Comparison of ENCODE assay signal across 1 cellular context in genomic region chrX:57592894-57593215, GRCh38.
TF ChIP-seq lines count a peak whose summit lies in the region.

No MANE protein-coding gene starts in this region.

TF ChIP-seq in K562, 482 proteins besides CTCF, POLR2A, EP300 and RAD21:
- TF ChIP-seq, protein P1, sequence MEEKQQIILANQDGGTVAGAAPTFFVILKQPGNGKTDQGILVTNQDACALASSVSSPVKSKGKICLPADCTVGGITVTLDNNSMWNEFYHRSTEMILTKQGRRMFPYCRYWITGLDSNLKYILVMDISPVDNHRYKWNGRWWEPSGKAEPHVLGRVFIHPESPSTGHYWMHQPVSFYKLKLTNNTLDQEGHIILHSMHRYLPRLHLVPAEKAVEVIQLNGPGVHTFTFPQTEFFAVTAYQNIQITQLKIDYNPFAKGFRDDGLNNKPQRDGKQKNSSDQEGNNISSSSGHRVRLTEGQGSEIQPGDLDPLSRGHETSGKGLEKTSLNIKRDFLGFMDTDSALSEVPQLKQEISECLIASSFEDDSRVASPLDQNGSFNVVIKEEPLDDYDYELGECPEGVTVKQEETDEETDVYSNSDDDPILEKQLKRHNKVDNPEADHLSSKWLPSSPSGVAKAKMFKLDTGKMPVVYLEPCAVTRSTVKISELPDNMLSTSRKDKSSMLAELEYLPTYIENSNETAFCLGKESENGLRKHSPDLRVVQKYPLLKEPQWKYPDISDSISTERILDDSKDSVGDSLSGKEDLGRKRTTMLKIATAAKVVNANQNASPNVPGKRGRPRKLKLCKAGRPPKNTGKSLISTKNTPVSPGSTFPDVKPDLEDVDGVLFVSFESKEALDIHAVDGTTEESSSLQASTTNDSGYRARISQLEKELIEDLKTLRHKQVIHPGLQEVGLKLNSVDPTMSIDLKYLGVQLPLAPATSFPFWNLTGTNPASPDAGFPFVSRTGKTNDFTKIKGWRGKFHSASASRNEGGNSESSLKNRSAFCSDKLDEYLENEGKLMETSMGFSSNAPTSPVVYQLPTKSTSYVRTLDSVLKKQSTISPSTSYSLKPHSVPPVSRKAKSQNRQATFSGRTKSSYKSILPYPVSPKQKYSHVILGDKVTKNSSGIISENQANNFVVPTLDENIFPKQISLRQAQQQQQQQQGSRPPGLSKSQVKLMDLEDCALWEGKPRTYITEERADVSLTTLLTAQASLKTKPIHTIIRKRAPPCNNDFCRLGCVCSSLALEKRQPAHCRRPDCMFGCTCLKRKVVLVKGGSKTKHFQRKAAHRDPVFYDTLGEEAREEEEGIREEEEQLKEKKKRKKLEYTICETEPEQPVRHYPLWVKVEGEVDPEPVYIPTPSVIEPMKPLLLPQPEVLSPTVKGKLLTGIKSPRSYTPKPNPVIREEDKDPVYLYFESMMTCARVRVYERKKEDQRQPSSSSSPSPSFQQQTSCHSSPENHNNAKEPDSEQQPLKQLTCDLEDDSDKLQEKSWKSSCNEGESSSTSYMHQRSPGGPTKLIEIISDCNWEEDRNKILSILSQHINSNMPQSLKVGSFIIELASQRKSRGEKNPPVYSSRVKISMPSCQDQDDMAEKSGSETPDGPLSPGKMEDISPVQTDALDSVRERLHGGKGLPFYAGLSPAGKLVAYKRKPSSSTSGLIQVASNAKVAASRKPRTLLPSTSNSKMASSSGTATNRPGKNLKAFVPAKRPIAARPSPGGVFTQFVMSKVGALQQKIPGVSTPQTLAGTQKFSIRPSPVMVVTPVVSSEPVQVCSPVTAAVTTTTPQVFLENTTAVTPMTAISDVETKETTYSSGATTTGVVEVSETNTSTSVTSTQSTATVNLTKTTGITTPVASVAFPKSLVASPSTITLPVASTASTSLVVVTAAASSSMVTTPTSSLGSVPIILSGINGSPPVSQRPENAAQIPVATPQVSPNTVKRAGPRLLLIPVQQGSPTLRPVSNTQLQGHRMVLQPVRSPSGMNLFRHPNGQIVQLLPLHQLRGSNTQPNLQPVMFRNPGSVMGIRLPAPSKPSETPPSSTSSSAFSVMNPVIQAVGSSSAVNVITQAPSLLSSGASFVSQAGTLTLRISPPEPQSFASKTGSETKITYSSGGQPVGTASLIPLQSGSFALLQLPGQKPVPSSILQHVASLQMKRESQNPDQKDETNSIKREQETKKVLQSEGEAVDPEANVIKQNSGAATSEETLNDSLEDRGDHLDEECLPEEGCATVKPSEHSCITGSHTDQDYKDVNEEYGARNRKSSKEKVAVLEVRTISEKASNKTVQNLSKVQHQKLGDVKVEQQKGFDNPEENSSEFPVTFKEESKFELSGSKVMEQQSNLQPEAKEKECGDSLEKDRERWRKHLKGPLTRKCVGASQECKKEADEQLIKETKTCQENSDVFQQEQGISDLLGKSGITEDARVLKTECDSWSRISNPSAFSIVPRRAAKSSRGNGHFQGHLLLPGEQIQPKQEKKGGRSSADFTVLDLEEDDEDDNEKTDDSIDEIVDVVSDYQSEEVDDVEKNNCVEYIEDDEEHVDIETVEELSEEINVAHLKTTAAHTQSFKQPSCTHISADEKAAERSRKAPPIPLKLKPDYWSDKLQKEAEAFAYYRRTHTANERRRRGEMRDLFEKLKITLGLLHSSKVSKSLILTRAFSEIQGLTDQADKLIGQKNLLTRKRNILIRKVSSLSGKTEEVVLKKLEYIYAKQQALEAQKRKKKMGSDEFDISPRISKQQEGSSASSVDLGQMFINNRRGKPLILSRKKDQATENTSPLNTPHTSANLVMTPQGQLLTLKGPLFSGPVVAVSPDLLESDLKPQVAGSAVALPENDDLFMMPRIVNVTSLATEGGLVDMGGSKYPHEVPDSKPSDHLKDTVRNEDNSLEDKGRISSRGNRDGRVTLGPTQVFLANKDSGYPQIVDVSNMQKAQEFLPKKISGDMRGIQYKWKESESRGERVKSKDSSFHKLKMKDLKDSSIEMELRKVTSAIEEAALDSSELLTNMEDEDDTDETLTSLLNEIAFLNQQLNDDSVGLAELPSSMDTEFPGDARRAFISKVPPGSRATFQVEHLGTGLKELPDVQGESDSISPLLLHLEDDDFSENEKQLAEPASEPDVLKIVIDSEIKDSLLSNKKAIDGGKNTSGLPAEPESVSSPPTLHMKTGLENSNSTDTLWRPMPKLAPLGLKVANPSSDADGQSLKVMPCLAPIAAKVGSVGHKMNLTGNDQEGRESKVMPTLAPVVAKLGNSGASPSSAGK (IDR thresholded peaks at IDR 0.05), result peak; percentile 41
